17 cellular contexts compared by ENCODE assay signal in the genomic region with DNA sequence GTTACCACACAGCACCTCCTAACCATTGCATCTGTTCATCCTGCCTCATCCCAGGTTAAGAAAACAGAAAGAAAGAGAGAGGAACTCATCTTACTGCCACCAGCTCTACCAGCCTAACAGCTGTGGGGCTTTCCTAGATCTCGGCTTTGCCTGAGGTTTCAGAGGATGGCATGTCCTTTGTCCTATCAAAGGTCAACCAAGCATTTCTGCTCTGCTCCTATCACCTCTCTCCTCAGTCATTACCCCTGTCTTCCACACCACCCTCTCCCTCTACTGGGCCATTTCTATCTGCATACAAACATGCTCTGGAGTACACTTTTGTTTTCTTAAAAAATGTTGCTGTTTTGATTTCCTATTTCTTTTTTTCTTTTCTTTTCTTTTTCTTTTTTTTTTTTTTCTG.
"Had no signal": no experiment of that assay in that cellular context is flagged by ENCODE, and none has a peak within 500 bp of the region (broad histone marks: within the 10 kb centered on the region; RNA-seq: fewer than 3 reads in every experiment).

No MANE protein-coding gene starts in this region.

- H3K4me1 ChIP-seq: colonic mucosa, foreskin keratinocyte, tibial artery had no signal

- H3K4me1 Mint-ChIP-seq: immature natural killer cell; naive thymus-derived CD8-positive, alpha-beta T cell; stimulated activated memory B cell treated with anti-CD40 and anti-IgM and Interleukin-4, amounts not matched to agents 10 μg/mL and 1 μg/mL and 100 μg/mL, for 72 hours had no signal

- ATAC-seq: foreskin keratinocyte; naive thymus-derived CD8-positive, alpha-beta T cell; right cardiac atrium; stimulated activated memory B cell treated with anti-CD40 and anti-IgM and Interleukin-4, amounts not matched to agents 10 μg/mL and 1 μg/mL and 100 μg/mL, for 72 hours had no signal

- H3K27ac ChIP-seq: colonic mucosa, foreskin keratinocyte, ovary, tibial artery had no signal

- H3K9me3 ChIP-seq: colonic mucosa, ovary, spleen, tibial artery had no signal

- DNase-seq: cerebellar nuclear complex; colonic mucosa; dermis blood vessel endothelial cell; erythroblast; foreskin keratinocyte; immature natural killer cell; mammary epithelial cell; naive thymus-derived CD8-positive, alpha-beta T cell; ovary; right cardiac atrium; spleen; stimulated activated CD4-positive, alpha-beta T cell treated with anti-CD3 and anti-CD28 coated beads, Interleukin-15, amount 100 ng/mL, for 24 hours; stimulated activated CD4-positive, alpha-beta T cell treated with anti-CD3 and anti-CD28 coated beads, Interleukin-1b, Interleukin-23, amount 100 ng/mL, for 48 hours; stimulated activated CD4-positive, alpha-beta T cell treated with anti-CD3 and anti-CD28 coated beads, Interleukin-4, amount 100 ng/mL, for 24 hours; tibial artery had no signal

- H3K36me3 ChIP-seq: colonic mucosa, ovary, spleen, tibial artery had no signal

- H3K4me3 Mint-ChIP-seq: immature natural killer cell; naive thymus-derived CD8-positive, alpha-beta T cell; stimulated activated memory B cell treated with anti-CD40 and anti-IgM and Interleukin-4, amounts not matched to agents 10 μg/mL and 1 μg/mL and 100 μg/mL, for 72 hours; stimulated activated naive CD8-positive, alpha-beta T cell treated with anti-CD3 and anti-CD28 coated beads, Interleukin-15, Interleukin-2, amounts not matched to agents 100 ng/mL and 50 ng/mL, for 24 hours had no signal

- H3K27ac Mint-ChIP-seq: immature natural killer cell; stimulated activated memory B cell treated with anti-CD40 and anti-IgM and Interleukin-4, amounts not matched to agents 10 μg/mL and 1 μg/mL and 100 μg/mL, for 72 hours; stimulated activated naive CD8-positive, alpha-beta T cell treated with anti-CD3 and anti-CD28 coated beads, Interleukin-15, Interleukin-2, amounts not matched to agents 100 ng/mL and 50 ng/mL, for 24 hours had no signal

- H3K36me3 Mint-ChIP-seq: immature natural killer cell; naive thymus-derived CD8-positive, alpha-beta T cell; stimulated activated memory B cell treated with anti-CD40 and anti-IgM and Interleukin-4, amounts not matched to agents 10 μg/mL and 1 μg/mL and 100 μg/mL, for 72 hours had no signal

- H3K27me3 Mint-ChIP-seq: stimulated activated memory B cell treated with anti-CD40 and anti-IgM and Interleukin-4, amounts not matched to agents 10 μg/mL and 1 μg/mL and 100 μg/mL, for 72 hours had no signal

- H3K9me3 Mint-ChIP-seq: stimulated activated naive CD8-positive, alpha-beta T cell treated with anti-CD3 and anti-CD28 coated beads, Interleukin-15, Interleukin-2, amounts not matched to agents 100 ng/mL and 50 ng/mL, for 24 hours had no signal

- H3K27me3 ChIP-seq: colonic mucosa, foreskin keratinocyte, ovary, spleen, tibial artery had no signal

- H3K4me3 ChIP-seq: colonic mucosa, ovary, spleen, tibial artery had no signal
